Comparison of ENCODE assay signal across 9 cellular contexts in the genomic region with DNA sequence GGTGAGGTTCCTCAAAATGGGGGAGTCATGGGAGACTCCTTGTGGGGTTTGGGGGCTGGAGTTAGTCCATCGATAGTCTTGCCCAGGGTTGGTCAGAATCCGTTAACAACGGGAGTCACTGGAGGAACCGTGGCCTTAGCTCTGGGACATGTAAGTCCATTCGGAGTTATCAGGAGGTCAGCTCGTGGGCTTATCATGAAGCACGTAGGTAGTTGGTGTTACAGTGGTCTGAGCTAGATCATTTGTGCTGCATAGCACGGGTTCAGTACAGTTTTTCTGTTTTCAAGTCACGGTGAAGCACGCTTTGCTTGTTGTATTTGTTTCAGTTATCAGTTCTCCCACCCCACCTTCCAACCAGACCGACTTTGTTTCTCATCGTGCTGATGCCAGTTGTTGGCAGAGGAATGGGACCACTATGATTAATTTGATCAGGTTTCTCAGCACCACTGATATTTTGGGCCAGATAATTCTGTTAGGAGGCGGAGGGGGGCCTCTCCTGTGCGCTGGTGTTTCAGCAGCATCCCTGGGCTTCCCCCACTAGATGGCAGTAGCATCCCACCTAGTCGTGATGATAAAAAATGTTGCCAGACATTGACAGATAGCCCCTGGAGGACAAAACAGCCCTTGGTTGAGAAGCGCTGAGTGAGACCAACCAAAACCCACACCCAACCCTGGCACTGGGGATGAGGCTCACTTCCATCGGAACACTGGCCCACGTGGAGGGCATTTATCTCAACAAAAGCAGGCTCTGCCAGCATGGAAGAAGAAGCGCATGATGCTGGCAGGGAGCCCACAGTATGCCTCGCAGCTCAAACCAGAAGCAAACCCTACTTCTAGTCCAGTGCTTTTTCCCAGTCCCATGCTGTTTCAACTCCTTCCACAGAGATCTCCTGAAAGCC. TPM values are rescaled to one million over a fixed set of nuclear protein-coding genes. Genes with fewer than 3 reads are reported as not detected.
DNase-seq lines count a peak whose midpoint lies in the region; ATAC-seq and TF ChIP-seq lines count a peak whose summit lies in the region.
"Had no signal": no experiment of that assay in that cellular context is flagged by ENCODE, and none has a peak within 500 bp of the region (broad histone marks: within the 10 kb centered on the region; RNA-seq: fewer than 3 reads in every experiment).

No MANE protein-coding gene starts in this region.

- no peaks in the 10 kb centered on the region for H3K9me3 ChIP-seq in Peyer's patch

- H3K4me1 Mint-ChIP-seq in nephron, result peaks cover 37% of the 10 kb centered on the region

- H3K36me3 Mint-ChIP-seq in nephron (ENCODE audit: low read depth), result no peaks in the 10 kb centered on the region

- TF ChIP-seq EP300 in Ishikawa (IDR thresholded peaks at IDR 0.05; ENCODE audit: borderline replicate concordance), result no peak

- H3K27me3 Mint-ChIP-seq in nephron (ENCODE audit: low read depth), result peaks cover 27% of the 10 kb centered on the region

- H3K27ac ChIP-seq in Peyer's patch, result no peak overlapping the region

- H3K4me3 ChIP-seq in GM06990 (replicated peaks; ENCODE audit: low read depth, low read length) (no peak overlapping the region), Peyer's patch (peak overlapping the region in 1 of 4 donors; percentile 16), fibroblast of mammary gland (ENCODE audit: control insufficient read depth, low read depth, low read length) (peak overlapping the region; percentile 26)

- H3K27me3 ChIP-seq in GM06990 (replicated peaks; ENCODE audit: control insufficient read depth, insufficient read depth, low read length), result no peaks in the 10 kb centered on the region
- no peaks in the 10 kb centered on the region for H3K27me3 ChIP-seq in Peyer's patch

- H3K36me3 ChIP-seq in GM06990 (ENCODE audit: control insufficient read depth, insufficient read depth, low read length) (no peaks in the 10 kb centered on the region), Peyer's patch (no peaks in the 10 kb centered on the region)

- peak; percentile 99 for TF ChIP-seq RAD21 in Ishikawa (IDR thresholded peaks at IDR 0.05; ENCODE audit: low read depth)

- peak overlapping the region; percentile 64 to 80 (median 66) for H3K4me3 Mint-ChIP-seq in nephron

- TF ChIP-seq POLR2A in Peyer's patch (IDR thresholded peaks at IDR 0.05), result no peak

- H3K27ac Mint-ChIP-seq in nephron, result peak overlapping the region in 2 of 3 experiments; percentile 49 to 83

- DNase-seq in GM06990 (ENCODE audit: extremely low read depth, insufficient read length) (peak; percentile 50), Peyer's patch (peak; percentile 79 to 92 (median 83)), activated T-helper 1 cell treated with Interleukin-2 at 50 U/mL for 16 hours (ENCODE audit: low read depth) (peak; percentile 68), fibroblast of mammary gland (ENCODE audit: low read depth) (peak; percentile 72)
- DNase-seq in stimulated activated naive CD4-positive, alpha-beta T cell (lab: John Stamatoyannopoulos, UW), result peak; percentile 65 to 91 (median 76)

- TF ChIP-seq CTCF in GM06990 (IDR thresholded peaks at IDR 0.05; ENCODE audit: insufficient read depth, low read length, poor library complexity, severe bottlenecking) (peak; percentile 87), Peyer's patch (IDR thresholded peaks at IDR 0.05) (peak; percentile 87 to 94 (median 93)), fibroblast of mammary gland (conservative IDR thresholded peaks at IDR 0.05; ENCODE audit: control insufficient read depth, insufficient read depth, low read depth, low read length) (peak; percentile 92), nephron (IDR thresholded peaks at IDR 0.05; ENCODE audit: unreplicated experiment in 3 of 3) (peak; percentile 87 to 92 (median 92))

- H3K4me1 ChIP-seq in Peyer's patch, result peaks cover 0 to 61% (median 6%) of the 10 kb centered on the region in 4 donors

- H3K9me3 Mint-ChIP-seq in nephron, result no peaks in the 10 kb centered on the region

- ATAC-seq in GM18861 (IDR thresholded peaks at IDR 0.05; ENCODE audit: unreplicated experiment), result no peak

TF ChIP-seq in Ishikawa, 13 proteins besides CTCF, POLR2A, EP300 and RAD21:
- TF ChIP-seq TCF12 (IDR thresholded peaks at IDR 0.05; ENCODE audit: low read depth), result no peak
- no peak for TF ChIP-seq CREB1 (IDR thresholded peaks at IDR 0.05; ENCODE audit: low read depth)
- TF ChIP-seq, protein P1, sequence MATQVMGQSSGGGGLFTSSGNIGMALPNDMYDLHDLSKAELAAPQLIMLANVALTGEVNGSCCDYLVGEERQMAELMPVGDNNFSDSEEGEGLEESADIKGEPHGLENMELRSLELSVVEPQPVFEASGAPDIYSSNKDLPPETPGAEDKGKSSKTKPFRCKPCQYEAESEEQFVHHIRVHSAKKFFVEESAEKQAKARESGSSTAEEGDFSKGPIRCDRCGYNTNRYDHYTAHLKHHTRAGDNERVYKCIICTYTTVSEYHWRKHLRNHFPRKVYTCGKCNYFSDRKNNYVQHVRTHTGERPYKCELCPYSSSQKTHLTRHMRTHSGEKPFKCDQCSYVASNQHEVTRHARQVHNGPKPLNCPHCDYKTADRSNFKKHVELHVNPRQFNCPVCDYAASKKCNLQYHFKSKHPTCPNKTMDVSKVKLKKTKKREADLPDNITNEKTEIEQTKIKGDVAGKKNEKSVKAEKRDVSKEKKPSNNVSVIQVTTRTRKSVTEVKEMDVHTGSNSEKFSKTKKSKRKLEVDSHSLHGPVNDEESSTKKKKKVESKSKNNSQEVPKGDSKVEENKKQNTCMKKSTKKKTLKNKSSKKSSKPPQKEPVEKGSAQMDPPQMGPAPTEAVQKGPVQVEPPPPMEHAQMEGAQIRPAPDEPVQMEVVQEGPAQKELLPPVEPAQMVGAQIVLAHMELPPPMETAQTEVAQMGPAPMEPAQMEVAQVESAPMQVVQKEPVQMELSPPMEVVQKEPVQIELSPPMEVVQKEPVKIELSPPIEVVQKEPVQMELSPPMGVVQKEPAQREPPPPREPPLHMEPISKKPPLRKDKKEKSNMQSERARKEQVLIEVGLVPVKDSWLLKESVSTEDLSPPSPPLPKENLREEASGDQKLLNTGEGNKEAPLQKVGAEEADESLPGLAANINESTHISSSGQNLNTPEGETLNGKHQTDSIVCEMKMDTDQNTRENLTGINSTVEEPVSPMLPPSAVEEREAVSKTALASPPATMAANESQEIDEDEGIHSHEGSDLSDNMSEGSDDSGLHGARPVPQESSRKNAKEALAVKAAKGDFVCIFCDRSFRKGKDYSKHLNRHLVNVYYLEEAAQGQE (IDR thresholded peaks at IDR 0.05; ENCODE audit: low read depth), result no peak
- TF ChIP-seq TAF1 (IDR thresholded peaks at IDR 0.05; ENCODE audit: low read depth), result 0 out of 2 replicates have a peak, but pooled peaks have one; percentile 23
- TF ChIP-seq, protein P2, sequence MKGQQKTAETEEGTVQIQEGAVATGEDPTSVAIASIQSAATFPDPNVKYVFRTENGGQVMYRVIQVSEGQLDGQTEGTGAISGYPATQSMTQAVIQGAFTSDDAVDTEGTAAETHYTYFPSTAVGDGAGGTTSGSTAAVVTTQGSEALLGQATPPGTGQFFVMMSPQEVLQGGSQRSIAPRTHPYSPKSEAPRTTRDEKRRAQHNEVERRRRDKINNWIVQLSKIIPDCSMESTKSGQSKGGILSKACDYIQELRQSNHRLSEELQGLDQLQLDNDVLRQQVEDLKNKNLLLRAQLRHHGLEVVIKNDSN (IDR thresholded peaks at IDR 0.05), result no peak
- TF ChIP-seq YY1 (IDR thresholded peaks at IDR 0.05; ENCODE audit: low read depth), result no peak
- peak; percentile 59 for TF ChIP-seq NFIC (IDR thresholded peaks at IDR 0.05)
- TF ChIP-seq TEAD4 (IDR thresholded peaks at IDR 0.05), result 0 out of 2 replicates have a peak, but pooled peaks have one; percentile 13
- no peak for TF ChIP-seq EGR1 (IDR thresholded peaks at IDR 0.05)
- no peak for TF ChIP-seq FOXM1 (IDR thresholded peaks at IDR 0.05; ENCODE audit: borderline replicate concordance, low read depth)
- TF ChIP-seq, protein P3, sequence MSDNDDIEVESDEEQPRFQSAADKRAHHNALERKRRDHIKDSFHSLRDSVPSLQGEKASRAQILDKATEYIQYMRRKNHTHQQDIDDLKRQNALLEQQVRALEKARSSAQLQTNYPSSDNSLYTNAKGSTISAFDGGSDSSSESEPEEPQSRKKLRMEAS (IDR thresholded peaks at IDR 0.05), result 0 out of 2 replicates have a peak, but pooled peaks have one; percentile 26
- no peak for TF ChIP-seq CEBPB (IDR thresholded peaks at IDR 0.05)
- no peak for TF ChIP-seq ZBTB7A (IDR thresholded peaks at IDR 0.05; ENCODE audit: low read depth)
TF ChIP-seq in Ishikawa: peak in this region for 4.

RNA-seq across cellular contexts. Expression of a gene that starts 2.2 kb away (rescaled TPM):
- 10 to 100 TPM; 19.0 to 40.9 (median 31.6) TPM for total RNA-seq in Peyer's patch

RNA-seq across cellular contexts. Expression of a gene that starts 45.6 kb away (rescaled TPM):
- 1 to 10 TPM in 3 of 4 donors, not detected in 1; 4.2 to 4.7 (median 4.4) TPM for total RNA-seq in Peyer's patch
- total RNA-seq: pulmonary artery endothelial cell had no signal
